Comparison of ENCODE assay signal across 8 cellular contexts in genomic region chr18:7139409-7139808, GRCh38.
"Had no signal": no experiment of that assay in that cellular context is flagged by ENCODE, and none has a peak within 500 bp of the region (broad histone marks: within the 10 kb centered on the region; RNA-seq: fewer than 3 reads in every experiment).

No MANE protein-coding gene starts in this region.

- H3K9me3 Mint-ChIP-seq: HFFc6 had no signal

- H3K36me3 ChIP-seq: HAP-1 had no signal

- FAIRE-seq: HepG2 had no signal

- ATAC-seq: HCT116, HepG2 had no signal

- H3K4me3 Mint-ChIP-seq: HFFc6 had no signal

- H3K4me3 ChIP-seq: GM23248, HAP-1 had no signal

- DNase-seq: GM23248, GOT3, H7, HFFc6, KBM-7 had no signal

- H3K27ac Mint-ChIP-seq: HFFc6 had no signal
